8 cellular contexts compared by ENCODE assay signal in the genomic region with DNA sequence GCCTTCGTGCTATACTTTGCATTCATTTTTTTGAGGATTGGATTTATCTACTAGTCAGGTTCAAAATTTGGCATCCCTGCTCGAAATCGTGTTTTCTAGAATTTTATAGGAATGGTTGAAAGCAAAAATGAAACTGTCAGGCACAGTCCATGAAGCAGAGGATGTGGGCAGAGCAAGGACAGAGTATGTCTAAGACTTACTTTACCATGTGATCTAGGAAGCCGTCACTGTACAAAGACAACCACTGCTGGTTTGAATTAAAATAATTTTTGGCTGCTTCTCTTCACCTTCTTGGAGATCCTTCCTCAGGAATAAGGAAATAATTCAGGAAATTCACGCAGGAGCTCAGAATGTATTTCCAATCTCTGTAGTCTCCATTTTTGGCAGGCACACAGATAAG. TPM values are rescaled to one million over a fixed set of nuclear protein-coding genes. Genes with fewer than 3 reads are reported as not detected.
DNase-seq lines count a peak whose midpoint lies in the region; ATAC-seq and TF ChIP-seq lines count a peak whose summit lies in the region.

No MANE protein-coding gene starts in this region.

- 26 to 39% (median 35%) methylated on average over 5 of the region's 5 CpGs for WGBS in adrenal gland, 4 donors

- no peaks in the 10 kb centered on the region for H3K36me3 ChIP-seq in adrenal gland (replicated peaks in 1 of 2)

- no peaks in the 10 kb centered on the region for H3K27me3 Mint-ChIP-seq in activated naive CD4-positive, alpha-beta T cell treated with anti-CD3 and anti-CD28 coated beads, Interleukin-2, amount 50 U/mL, for 24 hours
- no peaks in the 10 kb centered on the region for H3K27me3 Mint-ChIP-seq in stimulated activated naive CD8-positive, alpha-beta T cell treated with anti-CD3 and anti-CD28 coated beads, Interleukin-15, amount 100 ng/mL, for 72 hours

- peak; percentile 81 for ATAC-seq in HG03097 (IDR thresholded peaks at IDR 0.05; ENCODE audit: low FRiP score, unreplicated experiment)
- ATAC-seq in stimulated activated naive CD8-positive, alpha-beta T cell treated with anti-CD3 and anti-CD28 coated beads, Interleukin-15, amount 100 ng/mL, for 72 hours = peak; percentile 92

- no peaks in the 10 kb centered on the region for H3K9me3 ChIP-seq in adrenal gland (replicated peaks in 1 of 3)

- H3K27ac ChIP-seq in adrenal gland = peak overlapping the region in 3 of 5 donors; percentile 2 to 73 (median 16)

- no peak for DNase-seq in activated naive CD4-positive, alpha-beta T cell treated with anti-CD3 and anti-CD28 coated beads, Interleukin-2, amount 50 U/mL, for 16 hours
- peak in 1 of 7 donors; percentile 16 for DNase-seq in adrenal gland
- DNase-seq in stimulated activated naive CD8-positive, alpha-beta T cell treated with anti-CD3 and anti-CD28 coated beads, Interleukin-15, amount 100 ng/mL, for 72 hours = no peak
- DNase-seq in NCI-H2196 (lab: John Stamatoyannopoulos, UW; ENCODE audit: unreplicated experiment) = no peak
- no peak for DNase-seq in NCI-H748 treated with DMSO at 0.1 percent for 48 hours (lab: John Stamatoyannopoulos, UW)
- no peak for DNase-seq in CD1c-positive myeloid dendritic cell (ENCODE audit: extremely low spot score)

- TF ChIP-seq POLR2A in adrenal gland (IDR thresholded peaks at IDR 0.05) = no peak

- no peaks in the 10 kb centered on the region for H3K9me3 Mint-ChIP-seq in activated naive CD4-positive, alpha-beta T cell treated with anti-CD3 and anti-CD28 coated beads, Interleukin-2, amount 50 U/mL, for 24 hours
- H3K9me3 Mint-ChIP-seq in stimulated activated naive CD8-positive, alpha-beta T cell treated with anti-CD3 and anti-CD28 coated beads, Interleukin-15, amount 100 ng/mL, for 72 hours = no peaks in the 10 kb centered on the region

- peak overlapping the region; percentile 81 for H3K4me3 Mint-ChIP-seq in activated naive CD4-positive, alpha-beta T cell treated with anti-CD3 and anti-CD28 coated beads, Interleukin-2, amount 50 U/mL, for 24 hours
- peak overlapping the region; percentile 78 to 79 for H3K4me3 Mint-ChIP-seq in stimulated activated naive CD8-positive, alpha-beta T cell treated with anti-CD3 and anti-CD28 coated beads, Interleukin-15, amount 100 ng/mL, for 72 hours

- TF ChIP-seq CTCF in adrenal gland (IDR thresholded peaks at IDR 0.05) = no peak

- peaks cover 0 to 5% of the 10 kb centered on the region in 2 donors for H3K4me1 ChIP-seq in adrenal gland (replicated peaks in 1 of 2)

- H3K4me1 Mint-ChIP-seq in activated naive CD4-positive, alpha-beta T cell treated with anti-CD3 and anti-CD28 coated beads, Interleukin-2, amount 50 U/mL, for 24 hours = peaks cover 16% of the 10 kb centered on the region
- H3K4me1 Mint-ChIP-seq in stimulated activated naive CD8-positive, alpha-beta T cell treated with anti-CD3 and anti-CD28 coated beads, Interleukin-15, amount 100 ng/mL, for 72 hours = peaks cover 13% of the 10 kb centered on the region

- H3K4me3 ChIP-seq in adrenal gland = peak overlapping the region in 2 of 4 donors; percentile 3 to 26

- peak overlapping the region; percentile 81 for H3K27ac Mint-ChIP-seq in activated naive CD4-positive, alpha-beta T cell treated with anti-CD3 and anti-CD28 coated beads, Interleukin-2, amount 50 U/mL, for 24 hours
- peak overlapping the region; percentile 86 to 93 for H3K27ac Mint-ChIP-seq in stimulated activated naive CD8-positive, alpha-beta T cell treated with anti-CD3 and anti-CD28 coated beads, Interleukin-15, amount 100 ng/mL, for 72 hours

- no peaks in the 10 kb centered on the region for H3K27me3 ChIP-seq in adrenal gland

- intact Hi-C loops in adrenal gland (cut with DNase I) = no loop called here

- H3K36me3 Mint-ChIP-seq in activated naive CD4-positive, alpha-beta T cell treated with anti-CD3 and anti-CD28 coated beads, Interleukin-2, amount 50 U/mL, for 24 hours = no peaks in the 10 kb centered on the region

RNA-seq across cellular contexts. Expression of a gene that starts 31.6 kb away (rescaled TPM):
- 10 to 100 TPM; 21.5 to 54.3 (median 26.7) TPM for total RNA-seq in adrenal gland
- 10 to 100 TPM in 1 of 3 donors, 1 to 10 TPM in 2; 6.3 to 27.8 (median 9.3) TPM for polyA plus RNA-seq in adrenal gland
